1 cellular context compared by ENCODE assay signal in genomic region chr2:69070987-69071386, GRCh38.
A peak's percentile ranks its signal among the peaks of the same experiment; 100 is the strongest.
TF ChIP-seq lines count a peak whose summit lies in the region.

No MANE protein-coding gene starts in this region.

TF ChIP-seq in HepG2, 621 proteins besides CTCF, POLR2A, EP300 and RAD21 (continued from another document):
- TF ChIP-seq PRDM15 (CRISPR knock-in tag; IDR thresholded peaks at IDR 0.05): no peak
- TF ChIP-seq MAFK (conservative IDR thresholded peaks at IDR 0.05 in 1 of 2, IDR thresholded peaks at IDR 0.05 in 1 of 2; ENCODE audit: low read length in 2 of 2): no peak
- peak; percentile 62 for TF ChIP-seq CREB1 (IDR thresholded peaks at IDR 0.05)
- TF ChIP-seq CREB1 (CRISPR knock-in tag; IDR thresholded peaks at IDR 0.05): no peak
- TF ChIP-seq MXD1 (CRISPR knock-in tag; IDR thresholded peaks at IDR 0.05): no peak
- TF ChIP-seq ZNF143 (CRISPR knock-in tag; IDR thresholded peaks at IDR 0.05): no peak
- TF ChIP-seq HOXD1 (CRISPR knock-in tag; IDR thresholded peaks at IDR 0.05): no peak
